Comparison of ENCODE assay signal across 9 cellular contexts in genomic region chr5:137622850-137623249, GRCh38.
DNase-seq lines count a peak whose midpoint lies in the region; ATAC-seq and TF ChIP-seq lines count a peak whose summit lies in the region.
"Had no signal": no experiment of that assay in that cellular context is flagged by ENCODE, and none has a peak within 500 bp of the region (broad histone marks: within the 10 kb centered on the region; RNA-seq: fewer than 3 reads in every experiment).

No MANE protein-coding gene starts in this region.

- TF ChIP-seq CTCF in suprapubic skin (IDR thresholded peaks at IDR 0.05) (no peak), WERI-Rb-1 (IDR thresholded peaks at IDR 0.05; ENCODE audit: low read depth, low read length) (no peak)

- ATAC-seq in HG03103 (IDR thresholded peaks at IDR 0.05; ENCODE audit: low read depth, unreplicated experiment) (peak; percentile 61), HG03457 (IDR thresholded peaks at IDR 0.05; ENCODE audit: unreplicated experiment) (no peak)

- TF ChIP-seq EP300 in suprapubic skin (IDR thresholded peaks at IDR 0.05) = no peak

- H3K9me3 ChIP-seq in suprapubic skin (no peaks in the 10 kb centered on the region), WERI-Rb-1 (ENCODE audit: severe bottlenecking) (no peaks in the 10 kb centered on the region), HAP-1 (no peaks in the 10 kb centered on the region)

- H3K36me3 ChIP-seq in suprapubic skin (no peaks in the 10 kb centered on the region), WERI-Rb-1 (no peaks in the 10 kb centered on the region), HAP-1 (replicated peaks) (no peaks in the 10 kb centered on the region)

- H3K27me3 ChIP-seq in suprapubic skin = no peaks in the 10 kb centered on the region
- H3K27me3 ChIP-seq in WERI-Rb-1 (ENCODE audit: insufficient read depth, low read depth, severe bottlenecking) = no peaks in the 10 kb centered on the region
- H3K27me3 ChIP-seq in HAP-1 (ENCODE audit: low read depth) = no peaks in the 10 kb centered on the region

- DNase-seq in amniotic epithelial cell (ENCODE audit: low read depth) (peak; percentile 52), hippocampal formation (lab: John Stamatoyannopoulos, UW) (peak; percentile 79 to 92), suprapubic skin (ENCODE audit: low spot score in 2 of 2) (peak in 1 of 2 donors; percentile 79), WERI-Rb-1 (no peak), T-helper 1 cell (no peak), HAP-1 (ENCODE audit: low spot score in 2 of 2) (no peak)
- DNase-seq: T-helper 2 cell had no signal

- H3K4me3 ChIP-seq in suprapubic skin (no peak overlapping the region), WERI-Rb-1 (ENCODE audit: low read depth, low read length) (no peak overlapping the region), HAP-1 (no peak overlapping the region)

- TF ChIP-seq POLR2A in suprapubic skin (IDR thresholded peaks at IDR 0.05) = no peak

- in situ Hi-C loops in HAP-1 (cut with MboI; ENCODE audit: low sequenced_read_pairs) = no loop called here

- peaks cover 24% of the 10 kb centered on the region for H3K4me1 ChIP-seq in suprapubic skin
- peaks cover 5% of the 10 kb centered on the region; the same call in 1 of the 2 replicates for H3K4me1 ChIP-seq in HAP-1

- H3K27ac ChIP-seq in suprapubic skin (peak overlapping the region; percentile 67), WERI-Rb-1 (no peak overlapping the region)

- 35% methylated on average over 5 of the region's 5 CpGs for WGBS in suprapubic skin

Comparison
In these comparisons a context has a peak if more than half of its experiments do, and no peak if none do; other contexts are left out.
1. DNase-seq: peak in amniotic epithelial cell (single experiment) and hippocampal formation (2 of 2); none in WERI-Rb-1 (single experiment), T-helper 1 cell (0 of 5) and HAP-1 (0 of 2).